In genomic region chr5:442335-443238, GRCh38 we compare ENCODE assay signal across 8 cellular contexts. TPM values are rescaled to one million over a fixed set of nuclear protein-coding genes. Genes with fewer than 3 reads are reported as not detected.
A peak's percentile ranks its signal among the peaks of the same experiment; 100 is the strongest.
DNase-seq lines count a peak whose midpoint lies in the region; ATAC-seq and TF ChIP-seq lines count a peak whose summit lies in the region.

Gene EXOC3, plus strand, starts transcription at chr5:443176. Its CDS starts 3,030 bp downstream, at chr5:446206.

- H3K36me3 Mint-ChIP-seq in chondrocyte (ENCODE audit: low read depth), result peaks cover 11% of the 10 kb centered on the region

- no peaks in the 10 kb centered on the region for H3K27me3 ChIP-seq in layer of hippocampus (ENCODE audit: control insufficient read depth, insufficient read depth, low read length)

- peak within 1 kb of the TSS; percentile 89 for H3K27ac Mint-ChIP-seq in chondrocyte (ENCODE audit: unreplicated experiment)

- CTCF ChIA-PET in AG04449 (lab: Yijun Ruan, JAX), result interaction anchor here (0.5 to 4.0 kb wide), 4 partner anchors 12 to 254 kb away, joined by 3 to 37 read pairs (median 3); no protein-coding TSS in a partner anchor

- no peaks in the 10 kb centered on the region for H3K27me3 Mint-ChIP-seq in chondrocyte (ENCODE audit: low read depth)

- TF ChIP-seq CTCF in AG04449 (IDR thresholded peaks at IDR 0.05; ENCODE audit: insufficient read depth, low read length, missing control alignments), result no peak
- TF ChIP-seq CTCF in chondrocyte (IDR thresholded peaks at IDR 0.05), result peak; percentile 9

- peak within 1 kb of the TSS; percentile 97 for H3K4me3 Mint-ChIP-seq in chondrocyte (ENCODE audit: unreplicated experiment)

- POLR2A ChIA-PET in AG04449 (lab: Yijun Ruan, JAX), result no interaction called here

- ATAC-seq in GM18867 (IDR thresholded peaks at IDR 0.05; ENCODE audit: unreplicated experiment) (peak; percentile 84), HG03095 (IDR thresholded peaks at IDR 0.05; ENCODE audit: unreplicated experiment) (peak; percentile 81)

- DNase-seq in AG04449 (ENCODE audit: low read depth, low spot score) (no peak), NCI-H2227 (lab: John Stamatoyannopoulos, UW; ENCODE audit: unreplicated experiment) (peak; percentile 92), chondrocyte (ENCODE audit: low spot score) (no peak)
- peak; percentile 57 to 58 for DNase-seq in activated CD4-positive, alpha-beta T cell treated with anti-CD3 and anti-CD28 coated beads for 24 hours (ENCODE audit: low read depth in 2 of 2)
- DNase-seq in stimulated activated CD4-positive, alpha-beta T cell treated with anti-CD3 and anti-CD28 coated beads, Interleukin-1b, Interleukin-23, amount 100 ng/mL, for 4 hours (ENCODE audit: low read depth in 2 of 2), result peak; percentile 62 to 72

- peak within 1 kb of the TSS; percentile 99 for H3K4me3 ChIP-seq in AG04449 (ENCODE audit: low read depth, low read length)

- H3K27ac ChIP-seq in layer of hippocampus (ENCODE audit: low read depth, low read length), result peak within 1 kb of the TSS; percentile 71

- H3K9me3 Mint-ChIP-seq in chondrocyte (ENCODE audit: low read depth), result no peaks in the 10 kb centered on the region

- peaks cover 38% of the 10 kb centered on the region for H3K4me1 Mint-ChIP-seq in chondrocyte (ENCODE audit: low read depth)

RNA-seq across cellular contexts. Expression of gene EXOC3, which starts in this region (rescaled TPM):
- total RNA-seq in chondrocyte, result 39.4 to 58.1 TPM (median 43.3 TPM) in 3 replicates

Comparison
In these comparisons a context has a peak if more than half of its experiments do, and no peak if none do; other contexts are left out.
1. DNase-seq: peak in NCI-H2227 (single experiment), activated CD4-positive, alpha-beta T cell treated with anti-CD3 and anti-CD28 coated beads for 24 hours (2 of 2) and stimulated activated CD4-positive, alpha-beta T cell treated with anti-CD3 and anti-CD28 coated beads, Interleukin-1b, Interleukin-23, amount 100 ng/mL, for 4 hours (2 of 2); none in AG04449 (single experiment) and chondrocyte (single experiment).